Comparison of ENCODE assay signal across 9 cellular contexts in genomic region chr12:124744659-124745467, GRCh38.
A peak's percentile ranks its signal among the peaks of the same experiment; 100 is the strongest.
DNase-seq lines count a peak whose midpoint lies in the region; ATAC-seq, FAIRE-seq and TF ChIP-seq lines count a peak whose summit lies in the region.
"Had no signal": no experiment of that assay in that cellular context is flagged by ENCODE, and none has a peak within 500 bp of the region (broad histone marks: within the 10 kb centered on the region; RNA-seq: fewer than 3 reads in every experiment).

No MANE protein-coding gene starts in this region.

- ATAC-seq in psoas muscle (peak in 3 of 4 donors; percentile 27 to 50 (median 44)), HG02759 (IDR thresholded peaks at IDR 0.05; ENCODE audit: unreplicated experiment) (no peak)

- no peaks in the 10 kb centered on the region for H3K36me3 Mint-ChIP-seq in brain

- no peak for TF ChIP-seq POLR2A in GM12892 (IDR thresholded peaks at IDR 0.05; ENCODE audit: low read depth, low read length)

- TF ChIP-seq CTCF in brain (conservative IDR thresholded peaks at IDR 0.05) = no peak
- no peak for TF ChIP-seq CTCF in psoas muscle (IDR thresholded peaks at IDR 0.05)

- DNase-seq in GM12892 (ENCODE audit: insufficient read length) (no peak), KBM-7 (peak; percentile 30), psoas muscle (peak in 1 of 2 donors; percentile 67), NCI-H446 treated with DMSO at 0.1 percent for 48 hours (lab: John Stamatoyannopoulos, UW) (no peak), SIG-M5 (lab: John Stamatoyannopoulos, UW) (no peak), NCI-H2029 (lab: John Stamatoyannopoulos, UW) (no peak)
- DNase-seq: stimulated activated naive CD8-positive, alpha-beta T cell treated with anti-CD3 and anti-CD28 coated beads, Interleukin-15, amount 100 ng/mL, for 72 hours had no signal

- peaks cover 6% of the 10 kb centered on the region for H3K27me3 Mint-ChIP-seq in brain

- no peak overlapping the region for H3K4me3 ChIP-seq in psoas muscle

- peak overlapping the region in 2 of 5 experiments; percentile 25 to 49 for H3K4me3 Mint-ChIP-seq in brain

- intact Hi-C loops in psoas muscle (cut with DNase I) = loop anchor here in 1 of 2 donors (5.0 kb wide), 1 partner anchor 63 kb away; no protein-coding TSS in a partner anchor

- H3K27me3 ChIP-seq in psoas muscle (ENCODE audit: insufficient read depth in 3 of 3, low read length in 2 of 3) = no peaks in the 10 kb centered on the region

- WGBS in psoas muscle, 3 donors = 82 to 90% (median 87%) methylated on average over 15 of the region's 15 CpGs

- no peaks in the 10 kb centered on the region for H3K36me3 ChIP-seq in psoas muscle (ENCODE audit: insufficient read depth in 1 of 2, low read depth in 1 of 2)

- peak; percentile 62 for FAIRE-seq in GM12892 (lab: Jason Lieb, UNC)

- peaks cover 0 to 46% (median 5%) of the 10 kb centered on the region in 5 experiments for H3K9me3 Mint-ChIP-seq in brain
- H3K9me3 Mint-ChIP-seq: stimulated activated naive CD8-positive, alpha-beta T cell treated with anti-CD3 and anti-CD28 coated beads, Interleukin-15, amount 100 ng/mL, for 72 hours had no signal

- H3K4me1 Mint-ChIP-seq in brain = peaks cover 62% of the 10 kb centered on the region

- H3K27ac Mint-ChIP-seq in brain = peak overlapping the region; percentile 84 to 95 (median 91)
- H3K27ac Mint-ChIP-seq: stimulated activated naive CD8-positive, alpha-beta T cell treated with anti-CD3 and anti-CD28 coated beads, Interleukin-15, amount 100 ng/mL, for 72 hours had no signal

- H3K9me3 ChIP-seq in psoas muscle = no peaks in the 10 kb centered on the region

- H3K4me1 ChIP-seq in psoas muscle = peaks cover 32% of the 10 kb centered on the region

- H3K27ac ChIP-seq in psoas muscle = peak overlapping the region; percentile 85

- in situ Hi-C loops in KBM-7 (cut with MboI; ENCODE audit: low pct_unique_long_range_greater_than_20kb, low sequenced_read_pairs) = no loop called here
